18 cellular contexts compared by ENCODE assay signal in the genomic region with DNA sequence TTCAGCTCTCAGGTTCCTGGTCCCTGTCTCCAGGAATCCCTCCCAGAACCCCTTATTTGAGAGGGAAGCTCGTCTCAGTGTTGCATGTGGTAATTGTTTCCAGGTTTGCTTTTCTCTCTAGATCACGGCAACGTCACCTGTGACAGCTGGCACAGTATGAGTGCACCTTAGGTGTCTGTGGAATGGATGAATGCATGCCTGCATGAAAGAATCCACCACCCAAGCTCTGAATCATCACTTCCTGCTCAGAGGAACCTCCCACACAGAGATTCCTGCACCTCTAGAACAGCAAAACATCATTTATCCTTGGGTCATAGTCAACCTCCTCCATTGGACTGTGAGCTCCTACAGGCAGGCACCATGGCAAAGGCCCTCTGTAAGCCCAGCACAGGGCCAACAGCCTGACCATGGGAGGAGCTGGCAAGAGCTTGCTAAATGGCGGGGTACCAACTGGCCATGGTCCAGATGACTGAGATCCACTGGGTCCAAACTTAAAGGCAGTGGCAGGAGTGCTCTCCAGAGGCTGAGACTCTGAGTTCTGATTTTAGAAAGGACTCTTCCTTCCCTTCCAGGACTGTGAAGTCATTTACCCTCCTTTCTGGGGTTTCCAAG.
DNase-seq lines count a peak whose midpoint lies in the region; ATAC-seq, FAIRE-seq and TF ChIP-seq lines count a peak whose summit lies in the region.
"Had no signal": no experiment of that assay in that cellular context is flagged by ENCODE, and none has a peak within 500 bp of the region (broad histone marks: within the 10 kb centered on the region; RNA-seq: fewer than 3 reads in every experiment).

No MANE protein-coding gene starts in this region.

- BruUV-seq in Calu3 (replicated peaks; lab: Mats Ljungman, UMichigan) = no TSS peak

- H4K20me1 ChIP-seq in GM23248 (ENCODE audit: insufficient read depth) = no peaks in the 10 kb centered on the region
- no peaks in the 10 kb centered on the region for H4K20me1 ChIP-seq in astrocyte (ENCODE audit: insufficient read depth, low read length)
- H4K20me1 ChIP-seq: BLaER1 treated with 17β-estradiol and CSF1 and Interleukin-3, amounts not matched to agents 10 nM and 100 nM had no signal

- no peak overlapping the region for H3K27ac ChIP-seq in GM23248
- H3K27ac ChIP-seq in astrocyte (ENCODE audit: low read depth, low read length) = no peak overlapping the region
- no peak overlapping the region for H3K27ac ChIP-seq in right cardiac atrium (ENCODE audit: low read length)
- H3K27ac ChIP-seq: BLaER1 treated with 17β-estradiol and CSF1 and Interleukin-3, amounts not matched to agents 10 nM and 100 nM; transverse colon had no signal

- WGBS in GM23248 (ENCODE audit: low coverage in 1 of 2, low lambda C conversion rate in 2 of 2, missing lambda C conversion rate in 2 of 2), 2 experiments = 50 to 61% methylated on average over 4 of the region's 4 CpGs
- 89% methylated on average over 4 of the region's 4 CpGs for WGBS in right cardiac atrium

- FAIRE-seq in astrocyte (lab: Jason Lieb, UNC) = no peak
- FAIRE-seq: A204.1 had no signal

- H3F3A ChIP-seq in GM23248 (ENCODE audit: insufficient read depth) = no peaks in the 10 kb centered on the region

- H2AFZ ChIP-seq in GM23248 = no peak overlapping the region
- no peak overlapping the region for H2AFZ ChIP-seq in astrocyte (ENCODE audit: low read depth, low read length)

- no peaks in the 10 kb centered on the region for H3K4me1 ChIP-seq in GM23248 (ENCODE audit: insufficient read depth)
- H3K4me1 ChIP-seq in astrocyte (ENCODE audit: insufficient read depth, low read length) = no peaks in the 10 kb centered on the region
- peaks cover 4% of the 10 kb centered on the region for H3K4me1 ChIP-seq in right cardiac atrium (ENCODE audit: control insufficient read depth, insufficient read depth, low read length)
- H3K4me1 ChIP-seq: transverse colon had no signal

- no peak overlapping the region for H3K4me2 ChIP-seq in GM23248 (ENCODE audit: unreplicated experiment)
- H3K4me2 ChIP-seq in astrocyte (ENCODE audit: low read length) = no peak overlapping the region

- ATAC-seq in right cardiac atrium (peak in 1 of 2 donors; percentile 30), HG02571 (IDR thresholded peaks at IDR 0.05; ENCODE audit: unreplicated experiment) (no peak)
- ATAC-seq: Panc1, SK-N-SH treated with all-trans-retinoic acid at 6 μM for 48 hours had no signal

- H3K4me3 ChIP-seq in GM23248 (no peak overlapping the region), astrocyte (ENCODE audit: insufficient read depth, low read depth, low read length) (no peak overlapping the region), right cardiac atrium (ENCODE audit: low read length) (no peak overlapping the region)
- H3K4me3 ChIP-seq: BLaER1 treated with 17β-estradiol and CSF1 and Interleukin-3, amounts not matched to agents 10 nM and 100 nM; transverse colon had no signal

- H3K4me1 Mint-ChIP-seq in astrocyte (ENCODE audit: low read depth, unreplicated experiment) (peaks cover 7% of the 10 kb centered on the region), Calu3 (ENCODE audit: low read depth, unreplicated experiment) (no peaks in the 10 kb centered on the region)

- H3K27ac Mint-ChIP-seq in astrocyte (ENCODE audit: unreplicated experiment) (no peak overlapping the region), Calu3 (ENCODE audit: unreplicated experiment) (no peak overlapping the region)
- H3K27ac Mint-ChIP-seq: activated CD4-positive, alpha-beta T cell treated with anti-CD3 and anti-CD28 coated beads, Interleukin-2, amount 10 ng/mL, durations not matched to agents 24 days and 14 days had no signal

- H3K27me3 ChIP-seq in GM23248 (replicated peaks; ENCODE audit: insufficient read depth) (no peaks in the 10 kb centered on the region), astrocyte (ENCODE audit: insufficient read depth, low read length) (no peaks in the 10 kb centered on the region), right cardiac atrium (ENCODE audit: control insufficient read depth, insufficient read depth) (no peaks in the 10 kb centered on the region)
- H3K27me3 ChIP-seq: BLaER1 treated with 17β-estradiol and CSF1 and Interleukin-3, amounts not matched to agents 10 nM and 100 nM; transverse colon had no signal

- in situ Hi-C loops in GM23248 (cut with MboI) = no loop called here

- H3K9me3 ChIP-seq in GM23248 (ENCODE audit: low read depth) = no peaks in the 10 kb centered on the region
- H3K9me3 ChIP-seq in astrocyte (ENCODE audit: insufficient read depth, low read depth, low read length) = peaks cover 2% of the 10 kb centered on the region
- H3K9me3 ChIP-seq in right cardiac atrium (ENCODE audit: control insufficient read depth, low read length) = no peaks in the 10 kb centered on the region
- H3K9me3 ChIP-seq: transverse colon had no signal

- DNase-seq in activated CD4-positive, alpha-beta T cell treated with anti-CD3 and anti-CD28 coated beads for 48 hours = peak; percentile 32
- no peak for DNase-seq in activated CD4-positive, alpha-beta T cell treated with anti-CD3 and anti-CD28 coated beads, Interleukin-2, amount 50 U/mL, for 48 hours
- DNase-seq in GM23248 = peak; percentile 29
- DNase-seq in astrocyte (ENCODE audit: low read depth) = peak; percentile 3
- DNase-seq in right cardiac atrium = peak in 2 of 3 donors; percentile 64 to 66
- DNase-seq in Calu3 = no peak
- no peak for DNase-seq in AML-193 (lab: John Stamatoyannopoulos, UW)
- DNase-seq: activated CD4-positive, alpha-beta T cell treated with anti-CD3 and anti-CD28 coated beads, Interleukin-2, amount 10 ng/mL, durations not matched to agents 24 days and 14 days; cerebellar nuclear complex; effector memory CD4-positive, alpha-beta T cell; NCI-H1436 treated with DMSO at 0.1 percent for 48 hours; stimulated activated naive CD4-positive, alpha-beta T cell treated with Interleukin-2 at 50 U/mL for 16 hours; transverse colon had no signal

- no peak overlapping the region for H3K4me3 Mint-ChIP-seq in astrocyte (ENCODE audit: unreplicated experiment)
- no peak overlapping the region for H3K4me3 Mint-ChIP-seq in Calu3 (ENCODE audit: low read depth, unreplicated experiment)
- H3K4me3 Mint-ChIP-seq: activated CD4-positive, alpha-beta T cell treated with anti-CD3 and anti-CD28 coated beads, Interleukin-2, amount 10 ng/mL, durations not matched to agents 24 days and 14 days had no signal

- H3K9me3 Mint-ChIP-seq in astrocyte (ENCODE audit: unreplicated experiment) (peaks cover 5% of the 10 kb centered on the region), Calu3 (ENCODE audit: low read depth, unreplicated experiment) (no peaks in the 10 kb centered on the region)
- H3K9me3 Mint-ChIP-seq: activated CD4-positive, alpha-beta T cell treated with anti-CD3 and anti-CD28 coated beads, Interleukin-2, amount 10 ng/mL, durations not matched to agents 24 days and 14 days had no signal

- CTCF ChIA-PET in Calu3 (lab: Charles Lee) = interaction anchor here (0.6 to 1.4 kb wide), 2 partner anchors 110 to 532 kb away, joined by 3 to 9 read pairs; no protein-coding TSS in a partner anchor

- H3K9me2 ChIP-seq in GM23248 (ENCODE audit: insufficient read depth) = no peaks in the 10 kb centered on the region

- no peak for TF ChIP-seq CTCF in astrocyte (IDR thresholded peaks at IDR 0.05; ENCODE audit: insufficient read depth, low read depth, low read length)
- no peak for TF ChIP-seq CTCF in Calu3 (IDR thresholded peaks at IDR 0.05; ENCODE audit: unreplicated experiment)

- no peaks in the 10 kb centered on the region for H3K36me3 ChIP-seq in GM23248 (ENCODE audit: low read depth)
- no peaks in the 10 kb centered on the region for H3K36me3 ChIP-seq in astrocyte (ENCODE audit: insufficient read depth, low read length)
- H3K36me3 ChIP-seq: transverse colon had no signal

- intact Hi-C loops in right cardiac atrium (cut with DNase I) = loop anchor here in 2 of 4 donors (10.0 kb wide), 2 partner anchors 90 to 140 kb away; no protein-coding TSS in a partner anchor
- intact Hi-C loops in Calu3 (cut with micrococcal nuclease; ENCODE audit: unreplicated experiment) = no loop called here

- H3K36me3 Mint-ChIP-seq in astrocyte (ENCODE audit: low read depth, unreplicated experiment) (no peaks in the 10 kb centered on the region), Calu3 (ENCODE audit: insufficient read depth, unreplicated experiment) (no peaks in the 10 kb centered on the region)

- H3K9ac ChIP-seq in GM23248 (no peak overlapping the region), astrocyte (ENCODE audit: low read length) (no peak overlapping the region)
- H3K9ac ChIP-seq: BLaER1 treated with 17β-estradiol and CSF1 and Interleukin-3, amounts not matched to agents 10 nM and 100 nM had no signal

- H3K79me2 ChIP-seq in GM23248 (ENCODE audit: insufficient read depth) (no peaks in the 10 kb centered on the region), astrocyte (ENCODE audit: insufficient read depth, low read length) (no peaks in the 10 kb centered on the region)

- H3K27me3 Mint-ChIP-seq in astrocyte (ENCODE audit: low read depth, unreplicated experiment) (peaks cover 29% of the 10 kb centered on the region), Calu3 (ENCODE audit: unreplicated experiment) (peaks cover 19% of the 10 kb centered on the region)
- H3K27me3 Mint-ChIP-seq: activated CD4-positive, alpha-beta T cell treated with anti-CD3 and anti-CD28 coated beads, Interleukin-2, amount 10 ng/mL, durations not matched to agents 24 days and 14 days had no signal

Comparison
In these comparisons a context has a peak if more than half of its experiments do, and no peak if none do; other contexts are left out.
1. DNase-seq: peak in activated CD4-positive, alpha-beta T cell treated with anti-CD3 and anti-CD28 coated beads for 48 hours (single experiment), GM23248 (single experiment), astrocyte (single experiment) and right cardiac atrium (2 of 3); none in activated CD4-positive, alpha-beta T cell treated with anti-CD3 and anti-CD28 coated beads, Interleukin-2, amount 50 U/mL, for 48 hours (0 of 2), Calu3 (single experiment) and AML-193 (0 of 2).